ENCODE assay signal across 8 cellular contexts in the genomic region with DNA sequence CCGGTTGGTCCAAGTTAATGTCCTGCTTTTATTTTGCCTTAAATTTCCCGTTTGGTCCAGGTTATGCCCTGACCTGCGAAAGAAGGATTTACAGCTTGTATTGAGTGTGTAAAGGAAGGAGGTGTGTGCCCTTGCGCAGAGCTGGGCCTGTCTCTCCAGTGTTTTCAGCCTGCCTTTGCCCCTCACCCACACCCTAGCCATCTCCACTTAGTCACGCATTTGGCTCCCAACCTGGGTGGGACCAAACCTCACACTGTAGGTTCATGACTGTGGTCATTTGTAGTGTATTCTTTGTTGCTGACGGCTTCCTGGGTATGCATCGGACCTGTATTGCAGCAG. TPM values are rescaled to one million over a fixed set of nuclear protein-coding genes. Genes with fewer than 3 reads are reported as not detected.
A peak's percentile ranks its signal among the peaks of the same experiment; 100 is the strongest.
DNase-seq lines count a peak whose midpoint lies in the region; ATAC-seq and TF ChIP-seq lines count a peak whose summit lies in the region.

No MANE protein-coding gene starts in this region.

- H3K27ac ChIP-seq in tibial artery: peak overlapping the region; percentile 97 to 98

- POLR2A ChIA-PET in activated CD4-positive, alpha-beta memory T cell treated with anti-CD3 and anti-CD28 coated beads, Interleukin-2, amount 10 ng/mL, durations not matched to agents 7 days and 5 days (lab: Charles Lee): interaction anchor here (0.7 to 12.0 kb wide), 20 partner anchors 9 to 984 kb away, joined by 3 to 515 read pairs (median 4); a partner anchor contains a TSS

- H3K36me3 Mint-ChIP-seq in activated CD4-positive, alpha-beta memory T cell treated with anti-CD3 and anti-CD28 coated beads, Interleukin-2, amount 10 ng/mL, durations not matched to agents 7 days and 5 days (ENCODE audit: low read depth): peaks cover 44% of the 10 kb centered on the region
- H3K36me3 Mint-ChIP-seq in endothelial cell (ENCODE audit: low read depth, unreplicated experiment) (no peaks in the 10 kb centered on the region), nephron (ENCODE audit: low read depth) (peaks cover 23% of the 10 kb centered on the region)

- CTCF ChIA-PET in activated CD4-positive, alpha-beta memory T cell treated with anti-CD3 and anti-CD28 coated beads, Interleukin-2, amount 10 ng/mL, durations not matched to agents 7 days and 5 days (lab: Charles Lee): interaction anchor here (0.6 to 1.8 kb wide), 4 partner anchors 17 to 158 kb away, joined by 3 to 6 read pairs (median 4); a partner anchor contains a TSS

- no peaks in the 10 kb centered on the region for H3K27me3 Mint-ChIP-seq in activated CD4-positive, alpha-beta memory T cell treated with anti-CD3 and anti-CD28 coated beads, Interleukin-2, amount 10 ng/mL, durations not matched to agents 7 days and 5 days
- peaks cover 1% of the 10 kb centered on the region for H3K27me3 Mint-ChIP-seq in endothelial cell (ENCODE audit: unreplicated experiment)
- no peaks in the 10 kb centered on the region for H3K27me3 Mint-ChIP-seq in nephron (ENCODE audit: low read depth)

- H3K9me3 ChIP-seq in tibial artery: no peaks in the 10 kb centered on the region

- H3K9me3 Mint-ChIP-seq in activated CD4-positive, alpha-beta memory T cell treated with anti-CD3 and anti-CD28 coated beads, Interleukin-2, amount 10 ng/mL, durations not matched to agents 7 days and 5 days: no peaks in the 10 kb centered on the region
- H3K9me3 Mint-ChIP-seq in endothelial cell (ENCODE audit: unreplicated experiment) (no peaks in the 10 kb centered on the region), nephron (no peaks in the 10 kb centered on the region)

- peaks cover 0 to 57% (median 41%) of the 10 kb centered on the region in 4 donors for H3K4me1 ChIP-seq in tibial artery

- H3K4me3 Mint-ChIP-seq in activated CD4-positive, alpha-beta memory T cell treated with anti-CD3 and anti-CD28 coated beads, Interleukin-2, amount 10 ng/mL, durations not matched to agents 7 days and 5 days: peak overlapping the region; percentile 91
- H3K4me3 Mint-ChIP-seq in endothelial cell (ENCODE audit: unreplicated experiment): peak overlapping the region; percentile 91
- peak overlapping the region; percentile 92 to 97 (median 94) for H3K4me3 Mint-ChIP-seq in nephron

- DNase-seq in D341Med (ENCODE audit: low spot score) (peak; percentile 37), NCI-H128 (lab: John Stamatoyannopoulos, UW; ENCODE audit: unreplicated experiment) (peak; percentile 73), endothelial cell (ENCODE audit: low spot score) (peak; percentile 11), tibial artery (no peak), NCI-H1105 treated with DMSO at 0.1 percent for 48 hours (lab: John Stamatoyannopoulos, UW) (no peak)
- peak; percentile 63 for DNase-seq in activated CD4-positive, alpha-beta memory T cell treated with anti-CD3 and anti-CD28 coated beads, Interleukin-2, amount 10 ng/mL, durations not matched to agents 7 days and 5 days

- intact Hi-C loops in tibial artery (cut with DNase I; ENCODE audit: low total_unique reads): no loop called here

- no peaks in the 10 kb centered on the region for H3K27me3 ChIP-seq in tibial artery

- H3K4me3 ChIP-seq in tibial artery: peak overlapping the region; percentile 82 to 93

- peak; percentile 40 for ATAC-seq in GM21825 (IDR thresholded peaks at IDR 0.05; ENCODE audit: unreplicated experiment)

- TF ChIP-seq CTCF in endothelial cell (IDR thresholded peaks at IDR 0.05; ENCODE audit: unreplicated experiment): no peak
- no peak for TF ChIP-seq CTCF in nephron (IDR thresholded peaks at IDR 0.05; ENCODE audit: unreplicated experiment in 3 of 3)
- TF ChIP-seq CTCF in tibial artery (IDR thresholded peaks at IDR 0.05): no peak

- H3K4me1 Mint-ChIP-seq in activated CD4-positive, alpha-beta memory T cell treated with anti-CD3 and anti-CD28 coated beads, Interleukin-2, amount 10 ng/mL, durations not matched to agents 7 days and 5 days: peaks cover 39% of the 10 kb centered on the region
- H3K4me1 Mint-ChIP-seq in endothelial cell (ENCODE audit: unreplicated experiment): peaks cover 22% of the 10 kb centered on the region
- H3K4me1 Mint-ChIP-seq in nephron: peaks cover 41% of the 10 kb centered on the region

- no peaks in the 10 kb centered on the region for H3K36me3 ChIP-seq in tibial artery

- H3K27ac Mint-ChIP-seq in activated CD4-positive, alpha-beta memory T cell treated with anti-CD3 and anti-CD28 coated beads, Interleukin-2, amount 10 ng/mL, durations not matched to agents 7 days and 5 days: peak overlapping the region; percentile 96
- H3K27ac Mint-ChIP-seq in endothelial cell (ENCODE audit: unreplicated experiment) (peak overlapping the region; percentile 95), nephron (peak overlapping the region; percentile 98 to 99 (median 99))

RNA-seq across cellular contexts. Expression of a gene that starts 0.6 kb away (rescaled TPM):
- total RNA-seq in activated CD4-positive, alpha-beta memory T cell treated with anti-CD3 and anti-CD28 coated beads, Interleukin-2, amount 10 ng/mL, durations not matched to agents 7 days and 5 days: 100 to 1,000 TPM; 191 to 192 TPM
- 101 TPM for total RNA-seq in endothelial cell (ENCODE audit: unreplicated experiment)

RNA-seq across cellular contexts. Expression of a gene that starts 21.1 kb away (rescaled TPM):
- 100 to 1,000 TPM; 153 to 158 TPM for total RNA-seq in activated CD4-positive, alpha-beta memory T cell treated with anti-CD3 and anti-CD28 coated beads, Interleukin-2, amount 10 ng/mL, durations not matched to agents 7 days and 5 days
- total RNA-seq in endothelial cell (ENCODE audit: unreplicated experiment): 113 TPM

Comparison
In these comparisons a context has a peak if more than half of its experiments do, and no peak if none do; other contexts are left out.
1. DNase-seq: peak in D341Med (single experiment), NCI-H128 (single experiment), activated CD4-positive, alpha-beta memory T cell treated with anti-CD3 and anti-CD28 coated beads, Interleukin-2, amount 10 ng/mL, durations not matched to agents 7 days and 5 days (single experiment) and endothelial cell (single experiment); none in tibial artery (0 of 2) and NCI-H1105 treated with DMSO at 0.1 percent for 48 hours (single experiment).
2. Peak in every context shown above with its lines, with median percentiles within 50 percentile points of each other: H3K27ac Mint-ChIP-seq and H3K4me3 Mint-ChIP-seq.